In the genomic region with DNA sequence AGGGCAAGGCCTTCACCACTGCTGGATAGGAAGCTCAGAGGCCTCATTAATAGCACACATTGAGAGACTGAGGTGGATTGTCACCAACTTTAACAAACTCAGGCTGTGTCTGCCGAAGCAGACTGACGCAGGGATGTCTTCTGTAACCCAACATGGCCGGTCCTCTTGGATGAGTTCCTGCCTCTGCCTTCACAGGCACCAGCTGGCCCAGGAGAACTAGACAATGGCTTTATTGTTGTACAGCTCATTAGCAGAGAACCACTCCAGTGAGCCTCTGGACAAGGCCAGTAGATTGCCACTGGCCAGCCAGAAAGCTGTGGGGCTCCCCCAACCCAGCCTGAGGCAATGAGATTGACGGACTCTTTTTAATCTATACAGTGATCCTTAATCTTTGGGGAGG, we compare ENCODE assay signal across 13 cellular contexts. TPM values are rescaled to one million over a fixed set of nuclear protein-coding genes. Genes with fewer than 3 reads are reported as not detected.
DNase-seq lines count a peak whose midpoint lies in the region; ATAC-seq lines count a peak whose summit lies in the region.
"Had no signal": no experiment of that assay in that cellular context is flagged by ENCODE, and none has a peak within 500 bp of the region (broad histone marks: within the 10 kb centered on the region; RNA-seq: fewer than 3 reads in every experiment).

No MANE protein-coding gene starts in this region.

- H3K9me3 Mint-ChIP-seq in CD4-positive, CD25-positive, alpha-beta regulatory T cell: no peaks in the 10 kb centered on the region

- H3K36me3 Mint-ChIP-seq in CD4-positive, CD25-positive, alpha-beta regulatory T cell: peaks cover 9% of the 10 kb centered on the region

- intact Hi-C loops in Right ventricle myocardium superior (cut with DNase I): no loop called here

- H3K9me3 ChIP-seq in CD4-positive, CD25-positive, alpha-beta regulatory T cell (ENCODE audit: control insufficient read depth in 2 of 2, low read length in 2 of 2): no peaks in the 10 kb centered on the region
- H3K9me3 ChIP-seq: Peyer's patch had no signal

- peak overlapping the region; percentile 74 to 93 (median 88) for H3K4me3 Mint-ChIP-seq in CD4-positive, CD25-positive, alpha-beta regulatory T cell

- peak overlapping the region; percentile 59 for H3K27ac ChIP-seq in CD4-positive, CD25-positive, alpha-beta regulatory T cell (ENCODE audit: insufficient read depth, low read length, poor library complexity, severe bottlenecking)

- peak overlapping the region; percentile 88 to 98 (median 94) for H3K27ac Mint-ChIP-seq in CD4-positive, CD25-positive, alpha-beta regulatory T cell

- peaks cover 35% of the 10 kb centered on the region for H3K4me1 ChIP-seq in CD4-positive, CD25-positive, alpha-beta regulatory T cell (ENCODE audit: control insufficient read depth, insufficient read depth, low read length, poor library complexity, severe bottlenecking)

- H3K36me3 ChIP-seq in CD4-positive, CD25-positive, alpha-beta regulatory T cell (ENCODE audit: control insufficient read depth, insufficient read depth, low read length): peaks cover 16% of the 10 kb centered on the region

- H3K27me3 ChIP-seq in CD4-positive, CD25-positive, alpha-beta regulatory T cell (ENCODE audit: control insufficient read depth, insufficient read depth, low read length): no peaks in the 10 kb centered on the region
- H3K27me3 ChIP-seq: Peyer's patch had no signal

- no peak for ATAC-seq in CD4-positive, CD25-positive, alpha-beta regulatory T cell (ENCODE audit: low read depth in 2 of 2)
- peak; percentile 17 for ATAC-seq in Right ventricle myocardium superior (ENCODE audit: poor library complexity)
- ATAC-seq: GM12878 had no signal

- H3K4me3 ChIP-seq in CD4-positive, CD25-positive, alpha-beta regulatory T cell (ENCODE audit: low read depth, low read length): peak overlapping the region; percentile 89
- H3K4me3 ChIP-seq: GM12878, Peyer's patch had no signal

- DNase-seq in CD4-positive, CD25-positive, alpha-beta regulatory T cell: peak in 1 of 3 donors; percentile 18
- DNase-seq in SW480 (ENCODE audit: low spot score) (peak; percentile 42), Right ventricle myocardium superior (peak; percentile 69), putamen (ENCODE audit: low spot score) (peak; percentile 84), NCI-H1694 (lab: John Stamatoyannopoulos, UW) (no peak), T-helper 1 cell (no peak), OCI-M2 (lab: John Stamatoyannopoulos, UW; ENCODE audit: unreplicated experiment) (no peak)
- DNase-seq in stimulated activated CD4-positive, alpha-beta T cell treated with anti-CD3 and anti-CD28 coated beads, Interleukin-15, amount 100 ng/mL, for 24 hours: no peak
- DNase-seq: NCI-H1930 had no signal

- H3K27me3 Mint-ChIP-seq in CD4-positive, CD25-positive, alpha-beta regulatory T cell: peaks cover 3% of the 10 kb centered on the region

- H3K4me1 Mint-ChIP-seq in CD4-positive, CD25-positive, alpha-beta regulatory T cell: peaks cover 4 to 55% (median 30%) of the 10 kb centered on the region in 4 donors

RNA-seq across cellular contexts. Expression of a gene that starts 9.4 kb away (rescaled TPM):
- not detected for total RNA-seq in CD4-positive, CD25-positive, alpha-beta regulatory T cell
- polyA plus RNA-seq in CD4-positive, CD25-positive, alpha-beta regulatory T cell: under 1 TPM in 3 of 4 donors, not detected in 1; 0.09 to 0.22 (median 0.17) TPM
- total RNA-seq in Right ventricle myocardium superior: not detected
- total RNA-seq: GM12878, HT1080, Peyer's patch, progenitor cell of endocrine pancreas had no signal
- polyA plus RNA-seq: GM12878 had no signal

RNA-seq across cellular contexts. Expression of a gene that starts 28.2 kb away (rescaled TPM):
- 53.1 TPM for total RNA-seq in CD4-positive, CD25-positive, alpha-beta regulatory T cell
- 10 to 100 TPM; 77.3 to 86.4 (median 85.1) TPM for polyA plus RNA-seq in CD4-positive, CD25-positive, alpha-beta regulatory T cell
- total RNA-seq in Right ventricle myocardium superior: 92.7 TPM

RNA-seq across cellular contexts. Expression of a gene that starts 46.5 kb away (rescaled TPM):
- not detected for total RNA-seq in CD4-positive, CD25-positive, alpha-beta regulatory T cell
- not detected for polyA plus RNA-seq in CD4-positive, CD25-positive, alpha-beta regulatory T cell
- total RNA-seq in Right ventricle myocardium superior: 4.6 TPM

RNA-seq across cellular contexts. Expression of a gene that starts 49.7 kb away (rescaled TPM):
- 2.3 TPM for total RNA-seq in CD4-positive, CD25-positive, alpha-beta regulatory T cell
- 1 to 10 TPM in 3 of 4 donors, under 1 TPM in 1; 0.93 to 3.1 (median 1.8) TPM for polyA plus RNA-seq in CD4-positive, CD25-positive, alpha-beta regulatory T cell
- 59.9 TPM for total RNA-seq in Right ventricle myocardium superior

Comparison
In these comparisons a context has a peak if more than half of its experiments do, and no peak if none do; other contexts are left out.
1. DNase-seq: peak in SW480 (single experiment), Right ventricle myocardium superior (single experiment) and putamen (single experiment); none in NCI-H1694 (single experiment), T-helper 1 cell (0 of 5), OCI-M2 (single experiment) and stimulated activated CD4-positive, alpha-beta T cell treated with anti-CD3 and anti-CD28 coated beads, Interleukin-15, amount 100 ng/mL, for 24 hours (single experiment).